In the genomic region with DNA sequence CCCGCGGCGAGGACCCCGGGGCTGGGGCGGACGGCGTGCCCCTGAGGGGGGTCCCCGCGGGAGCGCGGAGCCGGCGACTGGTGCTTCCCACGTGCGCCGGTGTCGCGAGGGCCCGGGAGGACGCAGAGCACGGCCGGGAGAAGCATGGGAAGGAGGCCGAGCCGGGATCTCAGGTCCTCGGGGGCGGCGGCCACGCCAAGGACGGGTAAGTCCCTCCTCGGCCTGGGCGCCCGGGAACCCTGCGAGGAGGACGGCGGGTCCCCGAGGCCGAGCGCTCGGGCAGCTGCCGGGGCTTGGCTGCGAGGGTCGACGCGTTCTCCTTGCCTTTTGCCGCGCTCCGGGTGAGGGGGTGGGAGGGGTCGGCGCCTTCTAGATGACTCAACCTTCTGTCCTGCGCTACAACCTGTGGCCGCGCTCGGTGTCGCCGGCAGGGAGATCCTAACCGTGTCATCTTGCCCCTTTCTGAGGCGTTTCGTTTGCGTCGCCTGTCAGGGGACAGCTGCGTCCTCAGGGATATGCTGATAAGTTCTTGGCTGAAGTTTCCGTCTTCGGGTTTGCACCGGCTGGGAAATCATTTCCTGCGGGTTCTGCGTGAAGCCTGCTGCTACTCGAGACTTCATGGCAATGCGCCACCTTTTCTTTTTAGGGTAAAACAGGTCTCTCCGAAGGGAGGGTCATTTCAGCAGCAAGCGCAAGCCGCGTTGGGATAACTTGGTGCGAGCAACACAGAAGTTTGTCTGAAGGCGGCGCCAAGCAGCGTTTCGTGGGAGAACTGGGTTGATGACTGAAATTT, we compare ENCODE assay signal across 8 cellular contexts. TPM values are rescaled to one million over a fixed set of nuclear protein-coding genes. Genes with fewer than 3 reads are reported as not detected.
A peak's percentile ranks its signal among the peaks of the same experiment; 100 is the strongest.
DNase-seq lines count a peak whose midpoint lies in the region; ATAC-seq and TF ChIP-seq lines count a peak whose summit lies in the region.

No MANE protein-coding gene starts in this region.

- TF ChIP-seq POLR2A in prostate gland (IDR thresholded peaks at IDR 0.05) = no peak

- H3K9me3 ChIP-seq in prostate gland = no peaks in the 10 kb centered on the region

- DNase-seq in CMK (ENCODE audit: low read depth) (peak; percentile 38), left cardiac atrium (peak; percentile 77), prostate gland (ENCODE audit: low spot score) (peak; percentile 67)
- DNase-seq in activated naive CD8-positive, alpha-beta T cell treated with anti-CD3 and anti-CD28 coated beads, Interleukin-2, amount 10 ng/mL, durations not matched to agents 7 days and 5 days = no peak

- no peaks in the 10 kb centered on the region for H3K27me3 ChIP-seq in prostate gland (replicated peaks; ENCODE audit: insufficient read depth)

- peaks cover 6% of the 10 kb centered on the region for H3K4me1 ChIP-seq in prostate gland (replicated peaks)
- no peaks in the 10 kb centered on the region for H3K4me1 ChIP-seq in urinary bladder (ENCODE audit: insufficient read depth)

- H3K36me3 ChIP-seq in prostate gland (no peaks in the 10 kb centered on the region), urinary bladder (ENCODE audit: insufficient read depth) (no peaks in the 10 kb centered on the region)

- peak in 3 of 4 experiments; percentile 35 to 54 (median 45) for TF ChIP-seq CTCF in prostate gland (IDR thresholded peaks at IDR 0.05)

- H3K27me3 Mint-ChIP-seq in activated naive CD8-positive, alpha-beta T cell treated with anti-CD3 and anti-CD28 coated beads, Interleukin-2, amount 10 ng/mL, durations not matched to agents 7 days and 5 days = no peaks in the 10 kb centered on the region

- H3K4me3 Mint-ChIP-seq in activated naive CD8-positive, alpha-beta T cell treated with anti-CD3 and anti-CD28 coated beads, Interleukin-2, amount 10 ng/mL, durations not matched to agents 7 days and 5 days = peak overlapping the region; percentile 98

- peak overlapping the region; percentile 87 to 96 for H3K4me3 ChIP-seq in prostate gland
- H3K4me3 ChIP-seq in urinary bladder (ENCODE audit: low read depth, low read length) = peak overlapping the region; percentile 96

- H3K4me1 Mint-ChIP-seq in activated naive CD8-positive, alpha-beta T cell treated with anti-CD3 and anti-CD28 coated beads, Interleukin-2, amount 10 ng/mL, durations not matched to agents 7 days and 5 days = peaks cover 29% of the 10 kb centered on the region

- intact Hi-C loops in left cardiac atrium (cut with DNase I) = loop anchor here in 1 of 2 donors (5.0 kb wide), 2 partner anchors 127 to 187 kb away; a partner anchor contains a TSS
- intact Hi-C loops in prostate gland (cut with DNase I) = loop anchor here (1.0 to 5.0 kb wide), 2 partner anchors 128 to 187 kb away; a partner anchor contains a TSS

- WGBS in prostate gland = under 1% methylated on average over 55 of the region's 77 CpGs
- under 1% methylated on average over 77 of the region's 77 CpGs for WGBS in urinary bladder

- POLR2A ChIA-PET in activated naive CD8-positive, alpha-beta T cell treated with anti-CD3 and anti-CD28 coated beads, Interleukin-2, amount 10 ng/mL, durations not matched to agents 7 days and 5 days (lab: Charles Lee) = interaction anchor here (0.7 to 2.7 kb wide), 8 partner anchors 8 to 129 kb away, joined by 3 to 9 read pairs (median 4); a partner anchor contains a TSS

- peak overlapping the region; percentile 87 to 88 for H3K27ac ChIP-seq in prostate gland
- peak overlapping the region; percentile 76 for H3K27ac ChIP-seq in urinary bladder (ENCODE audit: low read depth)

- peak; percentile 36 for ATAC-seq in GM19372 (IDR thresholded peaks at IDR 0.05; ENCODE audit: low read depth, unreplicated experiment)
- ATAC-seq in HG03521 (IDR thresholded peaks at IDR 0.05; ENCODE audit: unreplicated experiment) = peak; percentile 36
- ATAC-seq in SK-N-SH treated with all-trans-retinoic acid at 6 μM for 48 hours = peak; percentile 82
- ATAC-seq in activated naive CD8-positive, alpha-beta T cell treated with anti-CD3 and anti-CD28 coated beads, Interleukin-2, amount 10 ng/mL, durations not matched to agents 7 days and 5 days (ENCODE audit: low read depth) = peak; percentile 41
- ATAC-seq in left cardiac atrium = peak; percentile 48 to 68

- H3K9me3 Mint-ChIP-seq in activated naive CD8-positive, alpha-beta T cell treated with anti-CD3 and anti-CD28 coated beads, Interleukin-2, amount 10 ng/mL, durations not matched to agents 7 days and 5 days = no peaks in the 10 kb centered on the region

- peak overlapping the region; percentile 97 for H3K27ac Mint-ChIP-seq in activated naive CD8-positive, alpha-beta T cell treated with anti-CD3 and anti-CD28 coated beads, Interleukin-2, amount 10 ng/mL, durations not matched to agents 7 days and 5 days

- peaks cover 4% of the 10 kb centered on the region for H3K36me3 Mint-ChIP-seq in activated naive CD8-positive, alpha-beta T cell treated with anti-CD3 and anti-CD28 coated beads, Interleukin-2, amount 10 ng/mL, durations not matched to agents 7 days and 5 days

TF ChIP-seq in SK-N-SH treated with all-trans-retinoic acid at 6 μM for 48 hours, 23 proteins besides CTCF, POLR2A, EP300 and RAD21:
- no peak for TF ChIP-seq ZC3H10 (CRISPR knock-in tag; IDR thresholded peaks at IDR 0.05)
- no peak for TF ChIP-seq ZNF8 (CRISPR knock-in tag; IDR thresholded peaks at IDR 0.05)
- TF ChIP-seq, protein P1, sequence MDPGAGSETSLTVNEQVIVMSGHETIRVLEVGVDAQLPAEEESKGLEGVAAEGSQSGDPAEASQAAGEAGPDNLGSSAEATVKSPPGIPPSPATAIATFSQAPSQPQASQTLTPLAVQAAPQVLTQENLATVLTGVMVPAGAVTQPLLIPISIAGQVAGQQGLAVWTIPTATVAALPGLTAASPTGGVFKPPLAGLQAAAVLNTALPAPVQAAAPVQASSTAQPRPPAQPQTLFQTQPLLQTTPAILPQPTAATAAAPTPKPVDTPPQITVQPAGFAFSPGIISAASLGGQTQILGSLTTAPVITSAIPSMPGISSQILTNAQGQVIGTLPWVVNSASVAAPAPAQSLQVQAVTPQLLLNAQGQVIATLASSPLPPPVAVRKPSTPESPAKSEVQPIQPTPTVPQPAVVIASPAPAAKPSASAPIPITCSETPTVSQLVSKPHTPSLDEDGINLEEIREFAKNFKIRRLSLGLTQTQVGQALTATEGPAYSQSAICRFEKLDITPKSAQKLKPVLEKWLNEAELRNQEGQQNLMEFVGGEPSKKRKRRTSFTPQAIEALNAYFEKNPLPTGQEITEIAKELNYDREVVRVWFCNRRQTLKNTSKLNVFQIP (CRISPR knock-in tag; IDR thresholded peaks at IDR 0.05; ENCODE audit: borderline replicate concordance, low read depth) = no peak

RNA-seq across cellular contexts. Expression of a gene that starts 0.5 kb away (rescaled TPM):
- total RNA-seq in activated naive CD8-positive, alpha-beta T cell treated with anti-CD3 and anti-CD28 coated beads, Interleukin-2, amount 10 ng/mL, durations not matched to agents 7 days and 5 days = 10 to 100 TPM; 48.5 to 52.2 TPM
- total RNA-seq in left cardiac atrium (10 to 100 TPM; 32.1 to 49.2 TPM), prostate gland (10 to 100 TPM; 55.0 to 97.9 TPM), urinary bladder (141 TPM)
- polyA plus RNA-seq in urinary bladder = 20.4 TPM

RNA-seq across cellular contexts. Expression of a gene that starts 18.8 kb away (rescaled TPM):
- 10 to 100 TPM in 1 of 2 experiments, 1 to 10 TPM in 1; 9.9 to 10.8 TPM for total RNA-seq in activated naive CD8-positive, alpha-beta T cell treated with anti-CD3 and anti-CD28 coated beads, Interleukin-2, amount 10 ng/mL, durations not matched to agents 7 days and 5 days
- total RNA-seq in left cardiac atrium (10 to 100 TPM; 17.1 to 19.1 TPM), prostate gland (10 to 100 TPM; 16.6 to 24.5 TPM), urinary bladder (8.7 TPM)
- 32.4 TPM for polyA plus RNA-seq in urinary bladder
